In genomic region chr16:57825298-57826039, GRCh38 we compare ENCODE assay signal across 2 cellular contexts.
TF ChIP-seq lines count a peak whose summit lies in the region.

No MANE protein-coding gene starts in this region.

TF ChIP-seq in HCT116, 20 proteins besides CTCF, POLR2A, EP300 and RAD21:
- TF ChIP-seq TCF7L2 (IDR thresholded peaks at IDR 0.05; ENCODE audit: borderline replicate concordance, extremely low read depth, insufficient read depth, insufficient read length) (no peak), CEBPB (IDR thresholded peaks at IDR 0.05; ENCODE audit: low read depth) (no peak), EGR1 (IDR thresholded peaks at IDR 0.05; ENCODE audit: low read depth) (no peak), ZFX (IDR thresholded peaks at IDR 0.05) (no peak), EZH2phosphoT487 (IDR thresholded peaks at IDR 0.05; ENCODE audit: borderline replicate concordance) (no peak), POLR2AphosphoS5 (IDR thresholded peaks at IDR 0.05; ENCODE audit: low read depth, low read length) (no peak), ZBTB33 (IDR thresholded peaks at IDR 0.05; ENCODE audit: extremely low read depth, insufficient replicate concordance, low read length) (no peak), REST (IDR thresholded peaks at IDR 0.05; ENCODE audit: low read depth) (no peak), SRF (IDR thresholded peaks at IDR 0.05; ENCODE audit: low read depth) (no peak), EZH2 (IDR thresholded peaks at IDR 0.05) (no peak), ELF1 (IDR thresholded peaks at IDR 0.05; ENCODE audit: borderline replicate concordance, low read depth) (no peak), ZNF274 (IDR thresholded peaks at IDR 0.05; ENCODE audit: low read depth, low read length) (no peak), ATF3 (IDR thresholded peaks at IDR 0.05) (no peak), CBX3 (IDR thresholded peaks at IDR 0.05; ENCODE audit: low read depth) (no peak), YY1 (IDR thresholded peaks at IDR 0.05; ENCODE audit: extremely low read depth, insufficient replicate concordance, low read depth, low read length) (no peak), JUND (IDR thresholded peaks at IDR 0.05) (no peak), SIN3A (IDR thresholded peaks at IDR 0.05; ENCODE audit: low read depth) (no peak), SP1 (IDR thresholded peaks at IDR 0.05; ENCODE audit: low read depth) (no peak), MAX (IDR thresholded peaks at IDR 0.05) (no peak)
TF ChIP-seq in HCT116: peak in this region for 0.

TF ChIP-seq in HepG2, 621 proteins besides CTCF, POLR2A, EP300 and RAD21:
- peak; percentile 76; the same call in 1 of the 2 replicates for TF ChIP-seq ZNF460 (CRISPR knock-in tag; IDR thresholded peaks at IDR 0.05; ENCODE audit: borderline replicate concordance)
- no peak for TF ChIP-seq TEAD2 (CRISPR knock-in tag; IDR thresholded peaks at IDR 0.05)
- TF ChIP-seq TFAP4 (IDR thresholded peaks at IDR 0.05; ENCODE audit: borderline replicate concordance, low read depth), result peak; percentile 28; the same call in 1 of the 2 replicates
- no peak for TF ChIP-seq ZBTB7B (CRISPR knock-in tag; IDR thresholded peaks at IDR 0.05)
- TF ChIP-seq KLF15 (CRISPR knock-in tag; IDR thresholded peaks at IDR 0.05; ENCODE audit: borderline replicate concordance), result no peak
- TF ChIP-seq HNF4A (CRISPR knock-in tag; IDR thresholded peaks at IDR 0.05), result 0 out of 2 replicates have a peak, but pooled peaks have one; percentile 13
- no peak for TF ChIP-seq USF2 (IDR thresholded peaks at IDR 0.05; ENCODE audit: low read depth, low read length)
- TF ChIP-seq USF2 (CRISPR knock-in tag; IDR thresholded peaks at IDR 0.05; ENCODE audit: borderline replicate concordance), result no peak
- no peak for TF ChIP-seq ZNF747 (CRISPR knock-in tag; IDR thresholded peaks at IDR 0.05; ENCODE audit: borderline replicate concordance)
- 0 out of 2 replicates have a peak, but pooled peaks have one; percentile 20 for TF ChIP-seq ZNF292 (CRISPR knock-in tag; IDR thresholded peaks at IDR 0.05; ENCODE audit: borderline replicate concordance, low read depth)
- TF ChIP-seq ZNF670 (CRISPR knock-in tag; IDR thresholded peaks at IDR 0.05; ENCODE audit: borderline replicate concordance), result 0 out of 2 replicates have a peak, but pooled peaks have one; percentile 24
- no peak for TF ChIP-seq SKI (IDR thresholded peaks at IDR 0.05; ENCODE audit: partially characterized antibody)
- TF ChIP-seq MTF2 (CRISPR knock-in tag; IDR thresholded peaks at IDR 0.05; ENCODE audit: borderline replicate concordance), result no peak
- 0 out of 2 replicates have a peak, but pooled peaks have one; percentile 7 for TF ChIP-seq ZMYM2 (CRISPR knock-in tag; IDR thresholded peaks at IDR 0.05)
- TF ChIP-seq POLR2AphosphoS2 (IDR thresholded peaks at IDR 0.05; ENCODE audit: low read depth, low read length), result no peak
- 0 out of 2 replicates have a peak, but pooled peaks have one; percentile 31 for TF ChIP-seq MEF2D (CRISPR knock-in tag; IDR thresholded peaks at IDR 0.05)
- peak; percentile 54 for TF ChIP-seq NFE2L2 (IDR thresholded peaks at IDR 0.05; ENCODE audit: low read length)
- no peak for TF ChIP-seq ZNF562 (CRISPR knock-in tag; IDR thresholded peaks at IDR 0.05; ENCODE audit: borderline replicate concordance)
- no peak for TF ChIP-seq POGZ (CRISPR knock-in tag; IDR thresholded peaks at IDR 0.05)
- TF ChIP-seq ZFP82 (CRISPR knock-in tag; IDR thresholded peaks at IDR 0.05; ENCODE audit: borderline replicate concordance), result 0 out of 2 replicates have a peak, but pooled peaks have one; percentile 32
- no peak for TF ChIP-seq DNMT3B (CRISPR knock-in tag; conservative IDR thresholded peaks at IDR 0.05)
- no peak for TF ChIP-seq THAP9 (CRISPR knock-in tag; IDR thresholded peaks at IDR 0.05; ENCODE audit: borderline replicate concordance)
- peak; percentile 65 for TF ChIP-seq ZNF652 (CRISPR knock-in tag; IDR thresholded peaks at IDR 0.05; ENCODE audit: borderline replicate concordance, low read depth)
- peak; percentile 63; the same call in 1 of the 2 replicates for TF ChIP-seq FOSL2 (CRISPR knock-in tag; IDR thresholded peaks at IDR 0.05)
